Comparison of ENCODE assay signal across 24 cellular contexts in genomic region chr22:27309713-27310112, GRCh38.
DNase-seq lines count a peak whose midpoint lies in the region; TF ChIP-seq lines count a peak whose summit lies in the region.
"Had no signal": no experiment of that assay in that cellular context is flagged by ENCODE, and none has a peak within 500 bp of the region (broad histone marks: within the 10 kb centered on the region; RNA-seq: fewer than 3 reads in every experiment).

No MANE protein-coding gene starts in this region.

- no peak overlapping the region for H3K27ac ChIP-seq in testis
- H3K27ac ChIP-seq: C4-2B, KMS-11, SJCRH30 had no signal

- peak; percentile 31 for DNase-seq in AG20443 (ENCODE audit: low spot score)
- DNase-seq in M059J (ENCODE audit: low read depth) = peak; percentile 42
- DNase-seq in fibroblast of peridontal ligament (ENCODE audit: extremely low read depth) = peak; percentile 12
- DNase-seq in testis = peak; percentile 17
- no peak for DNase-seq in NOMO-1 (lab: John Stamatoyannopoulos, UW; ENCODE audit: unreplicated experiment in 2 of 2)
- no peak for DNase-seq in NCI-H2029 (lab: John Stamatoyannopoulos, UW)
- DNase-seq in T-helper 9 cell = no peak
- DNase-seq: Caco-2; CD8-positive, alpha-beta T cell; EL; GDM1; GOT3; NCI-H1092; NCI-H1417 treated with DMSO at 0.1 percent for 48 hours; NCI-H1694 treated with DMSO at 0.1 percent for 48 hours; NCI-H2171 treated with DMSO at 0.1 percent for 48 hours; NCI-H345; NCI-H524 treated with DMSO at 0.1 percent for 48 hours; NCI-H774; PC-3; SJCRH30 had no signal

- intact Hi-C loops in testis (cut with DNase I; ENCODE audit: low total_unique reads) = no loop called here

- H3K4me3 ChIP-seq in testis = no peak overlapping the region
- H3K4me3 ChIP-seq: HAP-1, SJCRH30 had no signal

- H3K4me1 ChIP-seq in testis = peaks cover 23% of the 10 kb centered on the region
- H3K4me1 ChIP-seq: HAP-1, SJCRH30 had no signal

- no peaks in the 10 kb centered on the region for H3K27me3 ChIP-seq in testis
- H3K27me3 ChIP-seq: SJCRH30 had no signal

- no peak for TF ChIP-seq CTCF in testis (IDR thresholded peaks at IDR 0.05)

- TF ChIP-seq POLR2A in testis (IDR thresholded peaks at IDR 0.05) = no peak

- H3K9me3 ChIP-seq in testis = no peaks in the 10 kb centered on the region
- H3K9me3 ChIP-seq: Caco-2, SJCRH30 had no signal

- H3K36me3 ChIP-seq in testis (ENCODE audit: low read depth, missing control alignments) = no peaks in the 10 kb centered on the region
- H3K36me3 ChIP-seq: HAP-1, SJCRH30 had no signal

- 37 to 46% methylated on average over 2 of the region's 2 CpGs for WGBS in testis, 2 donors

Comparison
In these comparisons a context has a peak if more than half of its experiments do, and no peak if none do; other contexts are left out.
1. DNase-seq: peak in AG20443 (single experiment), M059J (single experiment), fibroblast of peridontal ligament (single experiment) and testis (single experiment); none in NOMO-1 (0 of 2), NCI-H2029 (single experiment) and T-helper 9 cell (single experiment).